2 cellular contexts compared by ENCODE assay signal in the genomic region with DNA sequence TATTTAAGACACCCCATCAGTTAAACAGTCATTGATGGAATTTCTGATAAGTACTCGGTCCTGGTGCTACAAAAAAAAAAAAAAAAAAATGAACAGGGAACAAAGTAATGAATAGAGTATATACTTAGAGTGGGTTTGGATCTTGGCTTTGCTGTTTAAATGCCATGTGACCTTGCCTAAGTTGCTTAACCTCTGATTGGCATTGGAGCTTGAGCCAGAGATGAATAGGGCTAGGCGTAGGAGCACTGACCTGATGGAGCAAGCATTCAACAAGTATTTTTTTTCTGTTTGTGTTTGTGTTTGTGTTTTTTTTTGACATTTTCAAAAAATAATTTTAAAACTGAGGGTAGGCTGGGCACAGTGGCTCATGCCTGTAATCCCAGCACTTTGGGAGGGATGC. TPM values are rescaled to one million over a fixed set of nuclear protein-coding genes. Genes with fewer than 3 reads are reported as not detected.
"Had no signal": no experiment of that assay in that cellular context is flagged by ENCODE, and none has a peak within 500 bp of the region (broad histone marks: within the 10 kb centered on the region; RNA-seq: fewer than 3 reads in every experiment).

No MANE protein-coding gene starts in this region.

RNA-seq across cellular contexts. Expression of gene FABP2, which starts 37.9 kb away (rescaled TPM):
- total RNA-seq: G401, GM12878 had no signal
- polyA plus RNA-seq: GM12878 had no signal
